In the genomic region with DNA sequence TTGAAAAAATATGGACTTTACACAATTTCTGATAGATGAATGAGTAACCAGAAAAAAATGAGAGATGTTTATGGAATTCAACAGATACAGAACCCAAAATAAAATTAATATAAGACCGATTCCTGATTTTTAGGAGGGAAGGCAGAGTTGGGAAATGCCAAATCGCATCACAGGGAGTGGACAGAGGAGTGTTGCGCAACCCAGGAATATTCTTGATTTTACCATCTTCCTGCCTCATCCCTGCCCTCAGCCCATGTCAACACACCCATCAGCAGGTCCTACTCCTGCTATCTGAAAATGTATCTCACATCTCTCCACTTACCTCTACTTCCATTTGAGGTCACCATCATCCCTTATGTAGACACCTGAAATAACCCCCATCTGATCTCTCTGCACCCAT, we compare ENCODE assay signal across 28 cellular contexts.
"Had no signal": no experiment of that assay in that cellular context is flagged by ENCODE, and none has a peak within 500 bp of the region (broad histone marks: within the 10 kb centered on the region; RNA-seq: fewer than 3 reads in every experiment).

No MANE protein-coding gene starts in this region.

- H3K4me1 ChIP-seq: esophagus squamous epithelium, gastrocnemius medialis, heart right ventricle, left lung, lower lobe of right lung had no signal

- H3K27ac Mint-ChIP-seq: memory B cell; naive thymus-derived CD4-positive, alpha-beta T cell had no signal

- H3K36me3 ChIP-seq: esophagus squamous epithelium, gastrocnemius medialis, heart right ventricle, left lung, lower lobe of right lung had no signal

- H3K4me3 ChIP-seq: coronary artery, dorsolateral prefrontal cortex, esophagus squamous epithelium, gastrocnemius medialis, heart right ventricle, left lung, lower lobe of right lung had no signal

- ATAC-seq: esophagus mucosa; gastrocnemius medialis; heart right ventricle; left cardiac atrium; left lung; left ventricle myocardium superior; lower lobe of right lung; naive thymus-derived CD4-positive, alpha-beta T cell had no signal

- FAIRE-seq: colon, endothelial cell of umbilical vein, islet of Langerhans, keratinocyte had no signal

- H3K4me3 Mint-ChIP-seq: memory B cell; naive thymus-derived CD4-positive, alpha-beta T cell had no signal

- H3K27ac ChIP-seq: coronary artery, dorsolateral prefrontal cortex, epithelial cell of prostate, esophagus squamous epithelium, gastrocnemius medialis, heart right ventricle, left lung, lower lobe of right lung had no signal

- H3K9me3 ChIP-seq: esophagus squamous epithelium, gastrocnemius medialis, heart right ventricle, left lung, lower lobe of right lung had no signal

- H3K36me3 Mint-ChIP-seq: memory B cell; naive thymus-derived CD4-positive, alpha-beta T cell had no signal

- H3K27me3 Mint-ChIP-seq: memory B cell had no signal

- H3K4me1 Mint-ChIP-seq: memory B cell had no signal

- H3K27me3 ChIP-seq: dorsolateral prefrontal cortex, esophagus squamous epithelium, gastrocnemius medialis, left lung had no signal

- DNase-seq: dermis blood vessel endothelial cell; dorsolateral prefrontal cortex; effector CD4-positive, alpha-beta T cell; effector memory CD4-positive, alpha-beta T cell; erythroblast; esophagus squamous epithelium; foreskin fibroblast; foreskin melanocyte; gastrocnemius medialis; glutamatergic neuron; head of caudate nucleus; heart right ventricle; hippocampal formation; left cardiac atrium; left lung; left ventricle myocardium superior; lower lobe of right lung; mesendoderm; midbrain; naive thymus-derived CD4-positive, alpha-beta T cell had no signal
